In the genomic region with DNA sequence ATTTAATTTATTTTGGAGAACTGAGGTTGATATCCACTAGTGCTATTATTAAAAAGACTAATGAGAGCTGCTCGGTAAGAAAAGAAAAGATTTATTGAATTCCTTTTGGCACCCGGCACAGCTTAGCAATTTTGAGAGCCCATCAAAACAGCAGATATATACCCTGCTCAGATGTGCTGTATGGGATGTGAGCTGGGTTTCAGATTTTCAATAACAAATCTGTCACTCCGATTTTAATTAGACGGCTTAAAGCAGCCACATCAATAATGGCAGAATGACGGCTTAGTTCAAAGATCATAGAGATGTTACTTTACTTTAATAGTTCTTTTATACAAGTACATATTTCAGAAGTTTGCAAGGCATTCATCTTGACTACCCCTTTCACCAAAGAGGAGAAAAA, we compare ENCODE assay signal across 27 cellular contexts.
"Had no signal": no experiment of that assay in that cellular context is flagged by ENCODE, and none has a peak within 500 bp of the region (broad histone marks: within the 10 kb centered on the region; RNA-seq: fewer than 3 reads in every experiment).

No MANE protein-coding gene starts in this region.

- H3K4me1 Mint-ChIP-seq: activated CD4-positive, alpha-beta T cell treated with anti-CD3 and anti-CD28 coated beads, Interleukin-2, amount 10 ng/mL, durations not matched to agents 24 days and 14 days; naive thymus-derived CD4-positive, alpha-beta T cell; stimulated activated naive B cell treated with anti-CD40 and anti-IgM and Interleukin-4, amounts not matched to agents 10 μg/mL and 1 μg/mL and 100 μg/mL, for 72 hours; T-helper 17 cell had no signal

- H3K27ac Mint-ChIP-seq: activated CD4-positive, alpha-beta memory T cell treated with anti-CD3 and anti-CD28 coated beads for 36 hours; activated CD4-positive, alpha-beta T cell treated with anti-CD3 and anti-CD28 coated beads, Interleukin-2, amount 10 ng/mL, durations not matched to agents 24 days and 14 days; naive thymus-derived CD4-positive, alpha-beta T cell; stimulated activated naive B cell treated with anti-CD40 and anti-IgM and Interleukin-4, amounts not matched to agents 10 μg/mL and 1 μg/mL and 100 μg/mL, for 72 hours; T-helper 17 cell had no signal

- H3K27me3 ChIP-seq: esophagus squamous epithelium, stomach, tibial artery had no signal

- FAIRE-seq: astrocyte had no signal

- H3K36me3 ChIP-seq: esophagus squamous epithelium, left ventricle myocardium inferior, stomach, tibial artery had no signal

- DNase-seq: activated CD4-positive, alpha-beta memory T cell treated with anti-CD3 and anti-CD28 coated beads for 36 hours; activated CD4-positive, alpha-beta T cell treated with anti-CD3 and anti-CD28 coated beads, Interleukin-2, amount 10 ng/mL, durations not matched to agents 24 days and 14 days; activated CD4-positive, CD25-positive, alpha-beta regulatory T cell treated with anti-CD3 and anti-CD28 coated beads, Interleukin-2, amount 50 U/mL, for 72 hours; activated CD8-positive, alpha-beta memory T cell treated with anti-CD3 and anti-CD28 coated beads, Interleukin-2, amount 50 U/mL, for 4 hours; activated gamma-delta T cell; activated naive CD4-positive, alpha-beta T cell treated with anti-CD3 and anti-CD28 coated beads, Interleukin-2, amount 50 U/mL, for 16 hours; activated T-cell treated with anti-CD3 and anti-CD28 coated beads, Interleukin-2, amount 50 U/mL, for 1 hour; amniotic stem cell; esophagus squamous epithelium; foreskin melanocyte; left ventricle myocardium inferior; mammary epithelial cell; naive thymus-derived CD4-positive, alpha-beta T cell; occipital lobe; right cardiac atrium; stimulated activated CD4-positive, alpha-beta T cell treated with anti-CD3 and anti-CD28 coated beads, Interleukin-15, amount 100 ng/mL, for 24 hours; stimulated activated CD4-positive, alpha-beta T cell treated with anti-CD3 and anti-CD28 coated beads, Interleukin-2, amount 100 ng/mL, for 24 hours; stimulated activated naive B cell treated with anti-CD40 and anti-IgM and Interleukin-4, amounts not matched to agents 10 μg/mL and 1 μg/mL and 100 μg/mL, for 72 hours; stomach; T-helper 17 cell; T1000; tibial artery had no signal

- H3K9me3 Mint-ChIP-seq: activated CD4-positive, alpha-beta memory T cell treated with anti-CD3 and anti-CD28 coated beads for 36 hours; activated CD4-positive, alpha-beta T cell treated with anti-CD3 and anti-CD28 coated beads, Interleukin-2, amount 10 ng/mL, durations not matched to agents 24 days and 14 days; mesothelial cell of epicardium; neural crest cell had no signal

- H3K27ac ChIP-seq: epithelial cell of prostate, esophagus squamous epithelium, left ventricle myocardium inferior, parathyroid adenoma, stomach, tibial artery had no signal

- H3K9me3 ChIP-seq: esophagus squamous epithelium, left ventricle myocardium inferior, stomach, tibial artery had no signal

- H3K9ac ChIP-seq: parathyroid adenoma had no signal

- H3K4me3 ChIP-seq: esophagus squamous epithelium, left ventricle myocardium inferior, stomach, tibial artery had no signal

- H3K36me3 Mint-ChIP-seq: activated CD4-positive, alpha-beta memory T cell treated with anti-CD3 and anti-CD28 coated beads for 36 hours; mesothelial cell of epicardium; naive thymus-derived CD4-positive, alpha-beta T cell; stimulated activated naive B cell treated with anti-CD40 and anti-IgM and Interleukin-4, amounts not matched to agents 10 μg/mL and 1 μg/mL and 100 μg/mL, for 72 hours had no signal

- H3K4me3 Mint-ChIP-seq: activated CD4-positive, alpha-beta memory T cell treated with anti-CD3 and anti-CD28 coated beads for 36 hours; activated CD4-positive, alpha-beta T cell treated with anti-CD3 and anti-CD28 coated beads, Interleukin-2, amount 10 ng/mL, durations not matched to agents 24 days and 14 days; mesothelial cell of epicardium; naive thymus-derived CD4-positive, alpha-beta T cell; neural crest cell; stimulated activated naive B cell treated with anti-CD40 and anti-IgM and Interleukin-4, amounts not matched to agents 10 μg/mL and 1 μg/mL and 100 μg/mL, for 72 hours; T-helper 17 cell had no signal

- H3K4me1 ChIP-seq: esophagus squamous epithelium, parathyroid adenoma had no signal
